In the genomic region with DNA sequence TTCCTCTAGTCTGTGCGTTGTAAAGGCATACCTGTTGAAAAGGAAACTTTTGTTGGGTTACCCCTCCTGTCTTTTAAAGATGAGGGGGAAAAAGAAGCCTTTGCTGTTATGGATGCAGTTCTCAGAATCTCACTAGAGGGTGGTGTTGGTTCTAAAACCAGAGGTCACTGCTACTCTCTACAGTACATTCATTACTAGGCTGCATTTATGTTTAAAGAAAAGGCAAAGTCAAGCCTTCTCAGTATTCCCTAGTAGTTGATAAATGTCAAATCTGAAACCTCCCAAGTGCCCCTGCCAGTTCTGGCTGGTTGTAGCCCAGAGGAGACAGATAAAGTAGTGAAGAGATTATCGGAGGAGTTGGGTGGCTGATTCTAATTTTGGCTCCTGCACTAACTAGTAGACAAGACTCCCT, we compare ENCODE assay signal across 1 cellular context.
A peak's percentile ranks its signal among the peaks of the same experiment; 100 is the strongest.
TF ChIP-seq lines count a peak whose summit lies in the region.

No MANE protein-coding gene starts in this region.

TF ChIP-seq in GM12878, 131 proteins besides CTCF, POLR2A, EP300 and RAD21 (continued from another document):
- TF ChIP-seq, protein P1, sequence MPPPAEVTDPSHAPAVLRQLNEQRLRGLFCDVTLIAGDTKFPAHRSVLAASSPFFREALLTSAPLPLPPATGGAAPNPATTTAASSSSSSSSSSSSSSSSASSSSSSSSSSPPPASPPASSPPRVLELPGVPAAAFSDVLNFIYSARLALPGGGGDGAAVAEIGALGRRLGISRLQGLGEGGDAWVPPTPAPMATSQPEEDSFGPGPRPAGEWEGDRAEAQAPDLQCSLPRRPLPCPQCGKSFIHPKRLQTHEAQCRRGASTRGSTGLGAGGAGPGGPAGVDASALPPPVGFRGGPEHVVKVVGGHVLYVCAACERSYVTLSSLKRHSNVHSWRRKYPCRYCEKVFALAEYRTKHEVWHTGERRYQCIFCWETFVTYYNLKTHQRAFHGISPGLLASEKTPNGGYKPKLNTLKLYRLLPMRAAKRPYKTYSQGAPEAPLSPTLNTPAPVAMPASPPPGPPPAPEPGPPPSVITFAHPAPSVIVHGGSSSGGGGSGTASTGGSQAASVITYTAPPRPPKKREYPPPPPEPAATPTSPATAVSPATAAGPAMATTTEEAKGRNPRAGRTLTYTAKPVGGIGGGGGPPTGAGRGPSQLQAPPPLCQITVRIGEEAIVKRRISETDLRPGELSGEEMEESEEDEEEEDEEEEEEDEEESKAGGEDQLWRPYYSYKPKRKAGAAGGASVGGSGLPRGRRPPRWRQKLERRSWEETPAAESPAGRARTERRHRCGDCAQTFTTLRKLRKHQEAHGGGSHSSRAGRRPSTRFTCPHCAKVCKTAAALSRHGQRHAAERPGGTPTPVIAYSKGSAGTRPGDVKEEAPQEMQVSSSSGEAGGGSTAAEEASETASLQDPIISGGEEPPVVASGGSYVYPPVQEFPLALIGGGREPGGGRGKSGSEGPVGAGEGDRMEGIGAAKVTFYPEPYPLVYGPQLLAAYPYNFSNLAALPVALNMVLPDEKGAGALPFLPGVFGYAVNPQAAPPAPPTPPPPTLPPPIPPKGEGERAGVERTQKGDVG (CRISPR knock-in tag; IDR thresholded peaks at IDR 0.05): no peak
- TF ChIP-seq, protein P2, sequence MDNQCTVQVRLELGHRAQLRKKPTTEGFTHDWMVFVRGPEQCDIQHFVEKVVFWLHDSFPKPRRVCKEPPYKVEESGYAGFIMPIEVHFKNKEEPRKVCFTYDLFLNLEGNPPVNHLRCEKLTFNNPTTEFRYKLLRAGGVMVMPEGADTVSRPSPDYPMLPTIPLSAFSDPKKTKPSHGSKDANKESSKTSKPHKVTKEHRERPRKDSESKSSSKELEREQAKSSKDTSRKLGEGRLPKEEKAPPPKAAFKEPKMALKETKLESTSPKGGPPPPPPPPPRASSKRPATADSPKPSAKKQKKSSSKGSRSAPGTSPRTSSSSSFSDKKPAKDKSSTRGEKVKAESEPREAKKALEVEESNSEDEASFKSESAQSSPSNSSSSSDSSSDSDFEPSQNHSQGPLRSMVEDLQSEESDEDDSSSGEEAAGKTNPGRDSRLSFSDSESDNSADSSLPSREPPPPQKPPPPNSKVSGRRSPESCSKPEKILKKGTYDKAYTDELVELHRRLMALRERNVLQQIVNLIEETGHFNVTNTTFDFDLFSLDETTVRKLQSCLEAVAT (IDR thresholded peaks at IDR 0.05): no peak
- TF ChIP-seq POLR2AphosphoS2 (IDR thresholded peaks at IDR 0.05; ENCODE audit: low read depth, low read length) (no peak), GABPA (IDR thresholded peaks at IDR 0.05; ENCODE audit: low read depth) (no peak), RB1 (IDR thresholded peaks at IDR 0.05; ENCODE audit: borderline replicate concordance) (peak; percentile 70; the same call in 1 of the 2 replicates), JUNB (IDR thresholded peaks at IDR 0.05) (no peak), ZZZ3 (IDR thresholded peaks at IDR 0.05; ENCODE audit: control insufficient read depth, insufficient read length, low read depth) (no peak), EGR1 (IDR thresholded peaks at IDR 0.05; ENCODE audit: borderline replicate concordance in 1 of 2, low read depth in 2 of 2, low read length in 2 of 2) (no peak), FOXM1 (IDR thresholded peaks at IDR 0.05; ENCODE audit: low read depth, low read length) (no peak), SRF (IDR thresholded peaks at IDR 0.05; ENCODE audit: low read depth in 2 of 2, low read length in 2 of 2) (no peak), IKZF2 (IDR thresholded peaks at IDR 0.05) (no peak), CBX3 (IDR thresholded peaks at IDR 0.05; ENCODE audit: borderline replicate concordance, low read depth) (no peak), SUZ12 (IDR thresholded peaks at IDR 0.05; ENCODE audit: unreplicated experiment) (no peak), RELA (IDR thresholded peaks at IDR 0.05; ENCODE audit: borderline replicate concordance, partially characterized antibody) (no peak), DPF2 (IDR thresholded peaks at IDR 0.05) (no peak)
- TF ChIP-seq, protein P3, sequence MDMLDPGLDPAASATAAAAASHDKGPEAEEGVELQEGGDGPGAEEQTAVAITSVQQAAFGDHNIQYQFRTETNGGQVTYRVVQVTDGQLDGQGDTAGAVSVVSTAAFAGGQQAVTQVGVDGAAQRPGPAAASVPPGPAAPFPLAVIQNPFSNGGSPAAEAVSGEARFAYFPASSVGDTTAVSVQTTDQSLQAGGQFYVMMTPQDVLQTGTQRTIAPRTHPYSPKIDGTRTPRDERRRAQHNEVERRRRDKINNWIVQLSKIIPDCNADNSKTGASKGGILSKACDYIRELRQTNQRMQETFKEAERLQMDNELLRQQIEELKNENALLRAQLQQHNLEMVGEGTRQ (IDR thresholded peaks at IDR 0.05; ENCODE audit: borderline replicate concordance, low read depth, low read length): no peak
